ENCODE assay signal across 10 cellular contexts in genomic region chr3:113897373-113897777, GRCh38. TPM values are rescaled to one million over a fixed set of nuclear protein-coding genes. Genes with fewer than 3 reads are reported as not detected.
DNase-seq lines count a peak whose midpoint lies in the region; ATAC-seq, FAIRE-seq and TF ChIP-seq lines count a peak whose summit lies in the region.
"Had no signal": no experiment of that assay in that cellular context is flagged by ENCODE, and none has a peak within 500 bp of the region (broad histone marks: within the 10 kb centered on the region; RNA-seq: fewer than 3 reads in every experiment).

No MANE protein-coding gene starts in this region.

- H3K4me3 ChIP-seq in ACC112 (ENCODE audit: low read depth, low read length) (peak overlapping the region; percentile 59), WI38 (ENCODE audit: low read depth, low read length) (0 out of 2 replicates have a peak overlapping the region, but pooled peaks have one; percentile 13), lung (no peak overlapping the region), WERI-Rb-1 (ENCODE audit: low read depth, low read length) (no peak overlapping the region)

- peaks cover 12% of the 10 kb centered on the region for H3K4me1 ChIP-seq in ACC112 (ENCODE audit: control insufficient read depth, insufficient read depth, low read length, unreplicated experiment)
- no peaks in the 10 kb centered on the region for H3K4me1 ChIP-seq in lung (ENCODE audit: control insufficient read depth in 2 of 2, insufficient read depth in 2 of 2, low read length in 2 of 2)

- no peak overlapping the region for H3K27ac ChIP-seq in ACC112 (ENCODE audit: low read depth, low read length)
- no peak overlapping the region for H3K27ac ChIP-seq in lung (ENCODE audit: low read depth in 1 of 2, low read length in 1 of 2)
- no peak overlapping the region for H3K27ac ChIP-seq in WERI-Rb-1

- H3K9me3 ChIP-seq in lung (ENCODE audit: control insufficient read depth in 2 of 2, insufficient read depth in 1 of 2, low read length in 1 of 2) (no peaks in the 10 kb centered on the region), WERI-Rb-1 (ENCODE audit: severe bottlenecking) (no peaks in the 10 kb centered on the region)

- FAIRE-seq in D721Med (lab: Jason Lieb, UNC): no peak

- H3K79me2 ChIP-seq in ACC112 (ENCODE audit: control insufficient read depth, insufficient read depth, low read length, unreplicated experiment): no peaks in the 10 kb centered on the region

- peak; percentile 84 for DNase-seq in HT-29 (ENCODE audit: low spot score)
- DNase-seq in lung (ENCODE audit: low spot score): no peak
- no peak for DNase-seq in D721Med (ENCODE audit: insufficient read length, low spot score)
- no peak for DNase-seq in cerebellum (ENCODE audit: low spot score)
- no peak for DNase-seq in WERI-Rb-1
- DNase-seq: retina; stimulated activated naive B cell treated with anti-CD40 and anti-IgM and Interleukin-4, amounts not matched to agents 10 μg/mL and 1 μg/mL and 100 μg/mL, for 72 hours had no signal

- TF ChIP-seq CTCF in WI38 (IDR thresholded peaks at IDR 0.05; ENCODE audit: low read depth, low read length) (no peak), lung (IDR thresholded peaks at IDR 0.05; ENCODE audit: control extremely low read depth, extremely low read depth) (no peak), D721Med (IDR thresholded peaks at IDR 0.05; ENCODE audit: insufficient read depth, missing control alignments) (no peak), WERI-Rb-1 (IDR thresholded peaks at IDR 0.05; ENCODE audit: low read depth, low read length) (no peak)

- no peak overlapping the region for H2AFZ ChIP-seq in ACC112 (ENCODE audit: low read length, unreplicated experiment)

- WGBS in lung, 2 donors: 48 to 76% methylated on average over 1 of the region's 1 CpG

- H3K36me3 ChIP-seq in ACC112 (ENCODE audit: insufficient read depth, low read length): no peaks in the 10 kb centered on the region
- H3K36me3 ChIP-seq in lung (ENCODE audit: control insufficient read depth in 2 of 2, insufficient read depth in 2 of 2, low read length in 2 of 2): no peaks in the 10 kb centered on the region
- H3K36me3 ChIP-seq in WERI-Rb-1: no peaks in the 10 kb centered on the region

- peak; percentile 88 for ATAC-seq in lung (ENCODE audit: insufficient read depth, low FRiP score)
- ATAC-seq in GM18502 (IDR thresholded peaks at IDR 0.05; ENCODE audit: poor library complexity, unreplicated experiment): no peak

- no peaks in the 10 kb centered on the region for H3K27me3 ChIP-seq in ACC112 (ENCODE audit: insufficient read depth, low read length)
- H3K27me3 ChIP-seq in lung (ENCODE audit: control insufficient read depth, insufficient read depth): no peaks in the 10 kb centered on the region
- H3K27me3 ChIP-seq in WERI-Rb-1 (ENCODE audit: insufficient read depth, low read depth, severe bottlenecking): no peaks in the 10 kb centered on the region

RNA-seq across cellular contexts. Expression of gene ZDHHC23, which starts 50.4 kb away (rescaled TPM):
- total RNA-seq in HT-29 (2014; rRNA removed; shearing (Covaris generic)): 11.5 and 12.6 TPM in 2 replicates
- total RNA-seq in lung (10 to 100 TPM in 1 of 2 donors, 1 to 10 TPM in 1; 7.7 to 14.9 TPM), cerebellum (10.0 TPM)
- 1 to 10 TPM; 2.9 to 3.2 TPM for polyA plus RNA-seq in lung

RNA-seq across cellular contexts. Expression of gene GRAMD1C, which starts 58.8 kb away (rescaled TPM):
- 0.10 and 0.42 TPM in 2 replicates for total RNA-seq in HT-29 (2014; rRNA removed; shearing (Covaris generic))
- total RNA-seq in lung (10 to 100 TPM in 1 of 2 donors, 1 to 10 TPM in 1; 7.5 to 12.9 TPM), cerebellum (11.6 TPM)
- 10 to 100 TPM in 1 of 2 donors, 1 to 10 TPM in 1; 4.4 to 10.1 TPM for polyA plus RNA-seq in lung

Comparison
In these comparisons a context has a peak if more than half of its experiments do, and no peak if none do; other contexts are left out.
1. H3K4me3 ChIP-seq: peak in ACC112 (single experiment) and WI38 (single experiment); none in lung (single experiment) and WERI-Rb-1 (single experiment).